8 cellular contexts compared by ENCODE assay signal in the genomic region with DNA sequence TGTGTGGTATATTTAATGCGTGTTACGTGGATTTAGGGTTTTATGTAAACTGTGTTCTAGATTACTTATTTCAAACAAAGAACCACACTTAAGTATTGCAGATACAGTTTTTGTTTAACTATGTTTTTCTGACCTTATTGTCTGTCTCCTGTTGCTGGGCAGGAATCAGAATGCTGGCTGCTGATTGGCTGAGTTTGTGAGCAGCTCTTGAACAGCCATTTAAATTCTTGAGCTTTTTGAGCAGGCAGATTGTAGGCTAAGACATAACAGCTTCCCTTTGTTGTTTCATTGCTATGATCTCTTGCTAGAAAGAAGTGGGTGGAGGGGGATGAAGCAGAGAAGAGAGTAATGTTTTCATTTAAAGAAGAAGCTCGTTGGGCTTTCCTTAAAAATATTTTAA. TPM values are rescaled to one million over a fixed set of nuclear protein-coding genes. Genes with fewer than 3 reads are reported as not detected.
DNase-seq lines count a peak whose midpoint lies in the region; ATAC-seq and TF ChIP-seq lines count a peak whose summit lies in the region.

No MANE protein-coding gene starts in this region.

- TF ChIP-seq CTCF in WERI-Rb-1 (IDR thresholded peaks at IDR 0.05; ENCODE audit: low read depth, low read length), result no peak
- no peak for TF ChIP-seq CTCF in spleen (IDR thresholded peaks at IDR 0.05 in 8 of 11, conservative IDR thresholded peaks at IDR 0.05 in 3 of 11)

- H3K27ac ChIP-seq in WERI-Rb-1, result peak overlapping the region; percentile 47
- no peak overlapping the region for H3K27ac ChIP-seq in caudate nucleus (ENCODE audit: low read depth, low read length)
- H3K27ac ChIP-seq in spleen, result peak overlapping the region; percentile 28 to 71 (median 62)

- H3K4me1 Mint-ChIP-seq in immature natural killer cell, result peaks cover 60 to 93% of the 10 kb centered on the region in 2 donors

- peak overlapping the region; percentile 84 to 96 (median 94) for H3K27ac Mint-ChIP-seq in immature natural killer cell

- ATAC-seq in HG03175 (IDR thresholded peaks at IDR 0.05; ENCODE audit: unreplicated experiment), result peak; percentile 42
- ATAC-seq in HG03095 (IDR thresholded peaks at IDR 0.05; ENCODE audit: unreplicated experiment), result no peak
- ATAC-seq in GM18517 (IDR thresholded peaks at IDR 0.05; ENCODE audit: unreplicated experiment), result no peak

- DNase-seq in AG08396 (ENCODE audit: low spot score) (peak; percentile 70), WERI-Rb-1 (peak; percentile 74), caudate nucleus (lab: John Stamatoyannopoulos, UW) (peak in 49 of 61 donors; percentile 1 to 84 (median 41)), immature natural killer cell (peak; percentile 67 to 72 (median 71)), spleen (peak; percentile 83)

- H3K36me3 ChIP-seq in WERI-Rb-1 (no peaks in the 10 kb centered on the region), spleen (peaks cover 0 to 43% (median 11%) of the 10 kb centered on the region in 6 donors)

- no peaks in the 10 kb centered on the region for H3K9me3 ChIP-seq in WERI-Rb-1 (ENCODE audit: severe bottlenecking)
- H3K9me3 ChIP-seq in spleen, result peaks cover 0 to 37% (median 24%) of the 10 kb centered on the region in 8 donors

- H3K4me1 ChIP-seq in spleen, result peaks cover 24 to 87% (median 70%) of the 10 kb centered on the region in 6 donors

- peaks cover 13 to 20% (median 15%) of the 10 kb centered on the region in 3 donors for H3K36me3 Mint-ChIP-seq in immature natural killer cell

- H3K27me3 Mint-ChIP-seq in immature natural killer cell (ENCODE audit: low read depth in 3 of 3), result peaks cover 0 to 2% (median 0%) of the 10 kb centered on the region in 3 donors

- peak overlapping the region; percentile 82 to 93 (median 85) for H3K4me3 Mint-ChIP-seq in immature natural killer cell

- no peaks in the 10 kb centered on the region for H3K27me3 ChIP-seq in WERI-Rb-1 (ENCODE audit: insufficient read depth, low read depth, severe bottlenecking)
- H3K27me3 ChIP-seq in spleen (replicated peaks in 1 of 7), result no peaks in the 10 kb centered on the region

- intact Hi-C loops in spleen (cut with DNase I; ENCODE audit: low total_unique reads), result no loop called here

- H3K4me3 ChIP-seq in WERI-Rb-1 (ENCODE audit: low read depth, low read length), result no peak overlapping the region
- peak overlapping the region in 2 of 8 donors; percentile 0 to 38 for H3K4me3 ChIP-seq in spleen

- WGBS in spleen, 5 donors, result 57 to 69% (median 59%) methylated on average over 3 of the region's 3 CpGs

- peaks cover 0 to 5% (median 4%) of the 10 kb centered on the region in 6 donors for H3K9me3 Mint-ChIP-seq in immature natural killer cell

- no peak for TF ChIP-seq POLR2A in spleen (IDR thresholded peaks at IDR 0.05)

RNA-seq across cellular contexts. Expression of a gene that starts 52.2 kb away (rescaled TPM):
- polyA plus RNA-seq in immature natural killer cell (100 to 1,000 TPM in 1 of 3 donors, 10 to 100 TPM in 2; 47.9 to 114 (median 84.9) TPM), spleen (10 to 100 TPM; 10.2 to 19.2 (median 15.7) TPM)
- total RNA-seq in spleen, result 100 to 1,000 TPM in 6 of 7 donors, 10 to 100 TPM in 1; 84.5 to 170 (median 132) TPM
